In genomic region chr2:127695491-127696472, GRCh38 we compare ENCODE assay signal across 8 cellular contexts. TPM values are rescaled to one million over a fixed set of nuclear protein-coding genes. Genes with fewer than 3 reads are reported as not detected.
A peak's percentile ranks its signal among the peaks of the same experiment; 100 is the strongest.
DNase-seq lines count a peak whose midpoint lies in the region; ATAC-seq and TF ChIP-seq lines count a peak whose summit lies in the region.

No MANE protein-coding gene starts in this region.

- H3K4me1 Mint-ChIP-seq in MCF 10A (ENCODE audit: insufficient read depth, unreplicated experiment): peaks cover 8% of the 10 kb centered on the region

- no peak for DNase-seq in OCI-LY7 (ENCODE audit: low spot score)
- DNase-seq in MCF 10A (ENCODE audit: unreplicated experiment): peak; percentile 28
- peak; percentile 80 for DNase-seq in islet precursor cell
- DNase-seq in stimulated activated CD4-positive, alpha-beta T cell treated with anti-CD3 and anti-CD28 coated beads, Interleukin-2, amount 100 ng/mL, for 24 hours: peak; percentile 45 to 66

- H3K4me3 ChIP-seq in DOHH2 (ENCODE audit: low read length): peak overlapping the region; percentile 29; the same call in 1 of the 2 replicates
- no peak overlapping the region for H3K4me3 ChIP-seq in OCI-LY7 (ENCODE audit: low read depth, low read length, poor library complexity, severe bottlenecking)

- no peaks in the 10 kb centered on the region for H4K20me1 ChIP-seq in DOHH2 (ENCODE audit: control insufficient read depth, insufficient read depth, low read depth, low read length)
- no peaks in the 10 kb centered on the region for H4K20me1 ChIP-seq in OCI-LY7 (ENCODE audit: insufficient read depth, low read length)

- H3K4me1 ChIP-seq in DOHH2 (ENCODE audit: control insufficient read depth, low read length): peaks cover 10% of the 10 kb centered on the region
- H3K4me1 ChIP-seq in OCI-LY7 (ENCODE audit: insufficient read depth, low read length, poor library complexity, severe bottlenecking): peaks cover 8% of the 10 kb centered on the region

- H3K9me3 Mint-ChIP-seq in MCF 10A (ENCODE audit: unreplicated experiment): peaks cover 15% of the 10 kb centered on the region

- no peak overlapping the region for H3K4me3 Mint-ChIP-seq in MCF 10A (ENCODE audit: unreplicated experiment)

- no peak overlapping the region for H2AFZ ChIP-seq in OCI-LY7 (ENCODE audit: low read length)

- ATAC-seq in HG02884 (IDR thresholded peaks at IDR 0.05; ENCODE audit: unreplicated experiment) (no peak), GM21526 (IDR thresholded peaks at IDR 0.05; ENCODE audit: low FRiP score, unreplicated experiment) (no peak), HG02852 (IDR thresholded peaks at IDR 0.05; ENCODE audit: unreplicated experiment) (no peak)

- H3K36me3 Mint-ChIP-seq in MCF 10A (ENCODE audit: insufficient read depth, unreplicated experiment): no peaks in the 10 kb centered on the region

- TF ChIP-seq CTCF in DOHH2 (IDR thresholded peaks at IDR 0.05; ENCODE audit: low read depth, low read length, poor library complexity, severe bottlenecking) (peak; percentile 61), OCI-LY7 (conservative IDR thresholded peaks at IDR 0.05; ENCODE audit: low read length) (0 out of 2 replicates have a peak, but pooled peaks have one; percentile 24), MCF 10A (IDR thresholded peaks at IDR 0.05; ENCODE audit: unreplicated experiment) (no peak)

- POLR2A ChIA-PET in OCI-LY7 (lab: Charles Lee): interaction anchor here (0.5 to 0.6 kb wide), 2 partner anchors 19 to 404 kb away, joined by 3 to 4 read pairs; no protein-coding TSS in a partner anchor
- POLR2A ChIA-PET in MCF 10A (lab: Yijun Ruan, JAX): interaction anchor here (1.0 kb wide), 1 partner anchor 39 kb away, joined by 3 read pairs; no protein-coding TSS in a partner anchor

- H3K36me3 ChIP-seq in DOHH2 (ENCODE audit: control insufficient read depth, low read length) (no peaks in the 10 kb centered on the region), OCI-LY7 (ENCODE audit: insufficient read depth, low read length) (no peaks in the 10 kb centered on the region)

- intact Hi-C loops in OCI-LY7 (cut with micrococcal nuclease; ENCODE audit: unreplicated experiment) (no loop called here), MCF 10A (cut with micrococcal nuclease) (no loop called here)

- H3K79me2 ChIP-seq in DOHH2 (ENCODE audit: control insufficient read depth, low read length) (no peaks in the 10 kb centered on the region; the same call in 1 of the 2 replicates), OCI-LY7 (ENCODE audit: insufficient read depth, low read depth, low read length) (no peaks in the 10 kb centered on the region)

- H3K27ac Mint-ChIP-seq in MCF 10A (ENCODE audit: low read depth, unreplicated experiment): no peak overlapping the region

- no TSS peak for BruUV-seq in OCI-LY7 (replicated peaks; lab: Mats Ljungman, UMichigan)
- BruUV-seq in MCF 10A (replicated peaks; lab: Mats Ljungman, UMichigan): no TSS peak

- H3K27ac ChIP-seq in DOHH2 (ENCODE audit: low read depth, low read length) (no peak overlapping the region), OCI-LY7 (ENCODE audit: low read depth, low read length, poor library complexity, severe bottlenecking) (no peak overlapping the region)

- no peaks in the 10 kb centered on the region for H3K27me3 Mint-ChIP-seq in MCF 10A (ENCODE audit: insufficient read depth, unreplicated experiment)

- H3K27me3 ChIP-seq in DOHH2 (ENCODE audit: control insufficient read depth, low read length): no peaks in the 10 kb centered on the region

- H3F3A ChIP-seq in DOHH2 (ENCODE audit: control insufficient read depth, insufficient read depth): 0 out of 2 replicates have a peak, but pooled peaks cover 3% of the 10 kb centered on the region

- H3K4me2 ChIP-seq in DOHH2 (ENCODE audit: low read length) (peak overlapping the region; percentile 52), OCI-LY7 (ENCODE audit: low read length) (no peak overlapping the region)

- CTCF ChIA-PET in OCI-LY7 (lab: Charles Lee; ENCODE audit: unreplicated experiment) (no interaction called here), MCF 10A (lab: Yijun Ruan, JAX) (no interaction called here)

- H3K9me2 ChIP-seq in DOHH2 (replicated peaks; ENCODE audit: control insufficient read depth, low read length): no peaks in the 10 kb centered on the region
- no peaks in the 10 kb centered on the region for H3K9me2 ChIP-seq in OCI-LY7 (ENCODE audit: insufficient read depth, low read length)

- H3K9me3 ChIP-seq in DOHH2 (ENCODE audit: control insufficient read depth, insufficient read depth, low read length) (peaks cover 5% of the 10 kb centered on the region), OCI-LY7 (ENCODE audit: low read length) (peaks cover 11% of the 10 kb centered on the region)

RNA-seq across cellular contexts. Expression of gene SFT2D3, which starts 5.5 kb away (rescaled TPM):
- total RNA-seq in OCI-LY7 (2014; rRNA removed; shearing (Covaris generic)): 11.0 and 14.3 TPM in 2 replicates
- total RNA-seq in OCI-LY7 (2022) (7.6 and 9.4 TPM in 2 replicates), MCF 10A (2022) (3.6 and 4.1 TPM in 2 replicates)

RNA-seq across cellular contexts. Expression of gene LIMS2, which starts 20.5 kb away (rescaled TPM):
- total RNA-seq in OCI-LY7 (2014; rRNA removed; shearing (Covaris generic)): 0.44 and 1.6 TPM in 2 replicates
- total RNA-seq in OCI-LY7 (2022) (24.4 and 24.9 TPM in 2 replicates), MCF 10A (2022) (not detected in 2 replicates)

RNA-seq across cellular contexts. Expression of gene GPR17, which starts 49.8 kb away (rescaled TPM):
- total RNA-seq in OCI-LY7 (2014; rRNA removed; shearing (Covaris generic)): 0.22 TPM in 1 of 2 replicates, not detected in the other
- total RNA-seq in OCI-LY7 (2022) (not detected in 2 replicates), MCF 10A (2022) (not detected in 2 replicates)
